Comparison of ENCODE assay signal across 10 cellular contexts in genomic region chr22:36017661-36018091, GRCh38. TPM values are rescaled to one million over a fixed set of nuclear protein-coding genes. Genes with fewer than 3 reads are reported as not detected.
DNase-seq lines count a peak whose midpoint lies in the region; ATAC-seq, FAIRE-seq and TF ChIP-seq lines count a peak whose summit lies in the region.
"Had no signal": no experiment of that assay in that cellular context is flagged by ENCODE, and none has a peak within 500 bp of the region (broad histone marks: within the 10 kb centered on the region; RNA-seq: fewer than 3 reads in every experiment).

No MANE protein-coding gene starts in this region.

- CTCF ChIA-PET in HepG2 (lab: Yijun Ruan, JAX; ENCODE audit: low intra/inter-chr PET ratio, low total read pairs) = no interaction called here

- 91% methylated on average over 2 of the region's 2 CpGs for WGBS in HepG2 (ENCODE audit: low lambda C conversion rate)

- H3K4me3 ChIP-seq in HepG2 (replicated peaks in 1 of 3; ENCODE audit: insufficient read depth in 1 of 3, low read depth in 2 of 3, low read length in 3 of 3) = no peak overlapping the region
- H3K4me3 ChIP-seq: gastroesophageal sphincter had no signal

- H3K4me1 ChIP-seq in HepG2 (ENCODE audit: insufficient read depth, low read length) = peaks cover 37% of the 10 kb centered on the region

- no peak for FAIRE-seq in HepG2 (lab: Jason Lieb, UNC)

- no peak overlapping the region for H3K9ac ChIP-seq in HepG2 (ENCODE audit: insufficient read depth, low read depth, low read length)

- TF ChIP-seq POLR2A in HepG2 (IDR thresholded peaks at IDR 0.05; ENCODE audit: insufficient read depth in 1 of 2, low read depth in 2 of 2, low read length in 2 of 2) = no peak

- no peaks in the 10 kb centered on the region for H3K9me3 ChIP-seq in HepG2 (ENCODE audit: low read length)
- H3K9me3 ChIP-seq: gastroesophageal sphincter had no signal

- POLR2A ChIA-PET in HepG2 (lab: Yijun Ruan, JAX) = interaction anchor here (1.0 kb wide), 1 partner anchor 9 kb away, joined by 4 read pairs; no protein-coding TSS in a partner anchor

- intact Hi-C loops in HepG2 (cut with micrococcal nuclease; ENCODE audit: unreplicated experiment) = no loop called here

- peak; percentile 48 to 54 for DNase-seq in AML-193 (lab: John Stamatoyannopoulos, UW)
- peak; percentile 1 for DNase-seq in NCI-H774 (lab: John Stamatoyannopoulos, UW)
- DNase-seq in fibroblast of gingiva (ENCODE audit: low read depth) = peak; percentile 37
- DNase-seq in stimulated activated CD4-positive, alpha-beta T cell treated with anti-CD3 and anti-CD28 coated beads, Interleukin-4, amount 100 ng/mL, for 4 hours = no peak
- no peak for DNase-seq in KG1 (lab: John Stamatoyannopoulos, UW)
- no peak for DNase-seq in HepG2 (ENCODE audit: low spot score)
- DNase-seq: Right ventricle myocardium superior had no signal

- H4K20me1 ChIP-seq in HepG2 (ENCODE audit: insufficient read depth, low read length) = no peaks in the 10 kb centered on the region; the same call in 1 of the 2 replicates

- peaks cover 0 to 2% of the 10 kb centered on the region in 2 experiments; a peak in 2 of 5 replicates for H3K36me3 ChIP-seq in HepG2 (replicated peaks in 1 of 2; ENCODE audit: control insufficient read depth in 1 of 2, insufficient read depth in 2 of 2, low read length in 2 of 2)
- H3K36me3 ChIP-seq: gastroesophageal sphincter had no signal

- no peak overlapping the region for H2AFZ ChIP-seq in HepG2 (ENCODE audit: low read length)

- in situ Hi-C loops in HepG2 (cut with HindIII; ENCODE audit: extremely low pct_ligation_motif_present, low pct_unique_long_range_greater_than_20kb) = no loop called here

- H3K4me2 ChIP-seq in HepG2 (ENCODE audit: low read depth, low read length) = no peak overlapping the region

- no peak overlapping the region for H3K27ac ChIP-seq in HepG2 (ENCODE audit: extremely low read length, insufficient read depth, low read length)

- ATAC-seq in HG03354 (IDR thresholded peaks at IDR 0.05; ENCODE audit: poor library complexity, severe bottlenecking, unreplicated experiment) = peak; percentile 73
- no peak for ATAC-seq in HG02571 (IDR thresholded peaks at IDR 0.05; ENCODE audit: unreplicated experiment)
- no peak for ATAC-seq in HepG2
- ATAC-seq: gastroesophageal sphincter had no signal

- TF ChIP-seq EP300 in HepG2 (IDR thresholded peaks at IDR 0.05; ENCODE audit: low read depth in 2 of 2, low read length in 2 of 2) (no peak), HepG2 (CRISPR knock-in tag; IDR thresholded peaks at IDR 0.05; ENCODE audit: borderline replicate concordance) (no peak)

- no peak for TF ChIP-seq RAD21 in HepG2 (CRISPR knock-in tag; IDR thresholded peaks at IDR 0.05)

- BruUV-seq in HepG2 (replicated peaks; lab: Mats Ljungman, UMichigan) = no TSS peak

- H3K27me3 ChIP-seq in HepG2 (ENCODE audit: control insufficient read depth in 1 of 2, insufficient read depth in 2 of 2, low read length in 2 of 2) = no peaks in the 10 kb centered on the region
- H3K27me3 ChIP-seq: gastroesophageal sphincter had no signal

- H3K79me2 ChIP-seq in HepG2 (ENCODE audit: insufficient read depth, low read length) = peaks cover 65% of the 10 kb centered on the region

- no peak for TF ChIP-seq CTCF in HepG2 (CRISPR knock-in tag; IDR thresholded peaks at IDR 0.05)

TF ChIP-seq in HepG2, 621 proteins besides CTCF, POLR2A, EP300 and RAD21:
- TF ChIP-seq SRF (IDR thresholded peaks at IDR 0.05; ENCODE audit: low read depth, low read length) (no peak), ETV5 (CRISPR knock-in tag; IDR thresholded peaks at IDR 0.05; ENCODE audit: borderline replicate concordance) (no peak), MZF1 (CRISPR knock-in tag; IDR thresholded peaks at IDR 0.05; ENCODE audit: borderline replicate concordance) (no peak), PAF1 (CRISPR knock-in tag; IDR thresholded peaks at IDR 0.05) (no peak), ZNF460 (CRISPR knock-in tag; IDR thresholded peaks at IDR 0.05; ENCODE audit: borderline replicate concordance) (no peak), ZNF44 (CRISPR knock-in tag; IDR thresholded peaks at IDR 0.05) (no peak), ZBTB21 (CRISPR knock-in tag; IDR thresholded peaks at IDR 0.05) (no peak)
TF ChIP-seq in HepG2: peak in this region for 0.

RNA-seq across cellular contexts. Expression of gene RBFOX2, which starts 10.9 kb away (rescaled TPM):
- total RNA-seq in HepG2 (2016; rRNA removed; fragmentation: Illumina TruSeq; extraction: Trizol) = 36.9 and 37.3 TPM in 2 replicates
- total RNA-seq in HepG2 (2016; cell fraction: cytosol; rRNA removed; fragmentation: Illumina TruSeq; extraction: Trizol; ENCODE audit: low read depth) = 4.1 and 5.4 TPM in 2 replicates
- 29.4 and 37.9 TPM in 2 replicates for total RNA-seq in HepG2 (2016; cell fraction: insoluble cytoplasmic fraction; rRNA removed; fragmentation: Illumina TruSeq; extraction: Trizol)
- total RNA-seq in HepG2 (2016; cell fraction: membrane; rRNA removed; fragmentation: Illumina TruSeq; extraction: Trizol) = 12.7 and 14.1 TPM in 2 replicates
- total RNA-seq in HepG2 (2016; cell fraction: nucleus; rRNA removed; fragmentation: Illumina TruSeq; extraction: Trizol) = 40.3 and 46.5 TPM in 2 replicates
- polyA plus RNA-seq in HepG2 (2011; rRNA removed) = 39.8 and 40.4 TPM in 2 replicates
- 32.4 and 33.2 TPM in 2 replicates for polyA plus RNA-seq in HepG2 (2011; cell fraction: cytosol; rRNA removed)
- 47.0 and 52.8 TPM in 2 replicates for polyA plus RNA-seq in HepG2 (2011; cell fraction: nucleus; rRNA removed)
- polyA plus RNA-seq in HepG2 (2012) = 25.9 and 28.2 TPM in 2 replicates
- 3.8 and 4.4 TPM in 2 replicates for polyA plus RNA-seq in HepG2 (2016; cell fraction: cytosol; fragmentation: Illumina TruSeq; extraction: Trizol; ENCODE audit: low read depth)
- polyA plus RNA-seq in HepG2 (2016; cell fraction: insoluble cytoplasmic fraction; fragmentation: Illumina TruSeq; extraction: Trizol; ENCODE audit: low read depth) = 27.0 and 32.5 TPM in 2 replicates
- 6.8 and 8.3 TPM in 2 replicates for polyA plus RNA-seq in HepG2 (2016; cell fraction: membrane; fragmentation: Illumina TruSeq; extraction: Trizol; ENCODE audit: low read depth)
- polyA plus RNA-seq in HepG2 (2016; cell fraction: nucleus; fragmentation: Illumina TruSeq; extraction: Trizol; ENCODE audit: insufficient read depth, low read depth) = 34.2 and 36.8 TPM in 2 replicates
- 64.1 and 120 TPM in 2 replicates for polyA minus RNA-seq in HepG2 (2011; rRNA and poly(A)+ RNA removed; ENCODE audit: low replicate concordance)
- polyA minus RNA-seq in HepG2 (2011; cell fraction: cytosol; rRNA and poly(A)+ RNA removed) = 20.7 and 23.3 TPM in 2 replicates
- 58.3 and 60.9 TPM in 2 replicates for polyA minus RNA-seq in HepG2 (2011; cell fraction: nucleus; rRNA and poly(A)+ RNA removed)

Comparison
In these comparisons a context has a peak if more than half of its experiments do, and no peak if none do; other contexts are left out.
1. DNase-seq: peak in AML-193 (2 of 2), NCI-H774 (single experiment) and fibroblast of gingiva (single experiment); none in stimulated activated CD4-positive, alpha-beta T cell treated with anti-CD3 and anti-CD28 coated beads, Interleukin-4, amount 100 ng/mL, for 4 hours (0 of 2), KG1 (single experiment) and HepG2 (single experiment).